12 cellular contexts compared by ENCODE assay signal in the genomic region with DNA sequence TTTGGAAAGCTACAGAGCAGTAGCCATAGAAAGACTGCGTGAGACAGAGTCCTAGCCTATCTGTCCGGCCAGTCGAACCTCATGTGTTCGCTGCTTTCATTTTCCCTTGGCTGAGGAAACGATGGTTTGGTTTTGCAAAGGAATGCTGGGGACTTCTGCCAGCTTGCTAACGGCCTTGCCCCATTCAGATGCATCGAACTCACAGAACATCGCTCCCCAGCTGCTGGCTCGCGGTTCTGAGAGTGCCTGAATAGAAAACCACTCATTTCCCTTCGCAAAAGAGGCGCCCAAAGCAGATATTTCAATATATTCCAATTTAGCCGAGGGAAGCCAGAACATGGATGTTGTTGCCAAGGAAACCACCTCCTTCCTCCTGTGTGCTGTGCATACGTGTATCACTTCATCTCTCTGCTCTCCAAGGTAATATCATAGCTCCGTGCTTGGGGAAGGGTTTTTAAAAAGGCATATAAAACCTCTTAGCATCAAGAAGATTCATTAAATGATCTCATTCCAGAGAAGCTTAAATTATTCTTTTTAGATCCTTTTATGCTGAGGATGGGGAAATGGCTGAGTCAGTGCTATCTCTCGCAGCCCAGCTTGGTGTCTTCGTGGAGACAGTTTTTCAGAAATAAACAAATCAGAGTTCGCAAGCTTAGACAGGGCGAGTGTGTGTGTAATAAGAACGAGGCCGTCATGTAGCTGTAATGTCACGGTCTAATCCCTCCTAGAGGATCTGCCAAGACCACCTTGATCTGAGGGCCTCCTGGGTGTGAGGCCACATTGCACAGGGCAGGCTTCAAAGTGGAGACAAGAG.
DNase-seq lines count a peak whose midpoint lies in the region; ATAC-seq and TF ChIP-seq lines count a peak whose summit lies in the region.
"Had no signal": no experiment of that assay in that cellular context is flagged by ENCODE, and none has a peak within 500 bp of the region (broad histone marks: within the 10 kb centered on the region; RNA-seq: fewer than 3 reads in every experiment).

No MANE protein-coding gene starts in this region.

- no peak for DNase-seq in T-helper 2 cell treated with Interferon-gamma antibody and Interleukin-4, amounts not matched to agents 5 μg/mL and 100 μg/mL, for 36 hours (ENCODE audit: low spot score)
- DNase-seq in T-helper 2 cell: no peak
- DNase-seq in coronary artery (ENCODE audit: low spot score): no peak
- no peak for DNase-seq in vagina (ENCODE audit: extremely low spot score in 2 of 2)
- DNase-seq in endothelial cell (ENCODE audit: low spot score): no peak
- no peak for DNase-seq in activated CD8-positive, alpha-beta T cell treated with anti-CD3 and anti-CD28 coated beads, Interleukin-2, amount 10 ng/mL, durations not matched to agents 7 days and 5 days
- DNase-seq in T-cell: no peak
- DNase-seq: activated B cell treated with CpG ODN at 0.5 μM for 24 hours, glutamatergic neuron had no signal

- H3K4me3 Mint-ChIP-seq in T-helper 2 cell treated with Interferon-gamma antibody and Interleukin-4, amounts not matched to agents 5 μg/mL and 100 μg/mL, for 36 hours: peak overlapping the region; percentile 24
- H3K4me3 Mint-ChIP-seq in endothelial cell (ENCODE audit: unreplicated experiment): no peak overlapping the region
- no peak overlapping the region for H3K4me3 Mint-ChIP-seq in activated CD8-positive, alpha-beta T cell treated with anti-CD3 and anti-CD28 coated beads, Interleukin-2, amount 10 ng/mL, durations not matched to agents 7 days and 5 days
- no peak overlapping the region for H3K4me3 Mint-ChIP-seq in T-cell
- H3K4me3 Mint-ChIP-seq: activated B cell treated with CpG ODN at 0.5 μM for 24 hours, neural progenitor cell had no signal

- H3K27ac ChIP-seq in coronary artery: peak overlapping the region; percentile 25 to 68
- peak overlapping the region; percentile 7 for H3K27ac ChIP-seq in muscle layer of duodenum (ENCODE audit: low read length)
- H3K27ac ChIP-seq in vagina: peak overlapping the region; percentile 66
- H3K27ac ChIP-seq: neural progenitor cell had no signal

- H3K36me3 ChIP-seq in muscle layer of duodenum (ENCODE audit: control insufficient read depth in 1 of 2, insufficient read depth in 2 of 2, low read length in 2 of 2) (no peaks in the 10 kb centered on the region), vagina (no peaks in the 10 kb centered on the region)
- H3K36me3 ChIP-seq: neural progenitor cell had no signal

- no peak for TF ChIP-seq POLR2A in vagina (IDR thresholded peaks at IDR 0.05)

- no peak overlapping the region for H3K27ac Mint-ChIP-seq in T-helper 2 cell treated with Interferon-gamma antibody and Interleukin-4, amounts not matched to agents 5 μg/mL and 100 μg/mL, for 36 hours
- H3K27ac Mint-ChIP-seq in endothelial cell (ENCODE audit: unreplicated experiment) (no peak overlapping the region), T-cell (no peak overlapping the region)
- no peak overlapping the region for H3K27ac Mint-ChIP-seq in activated CD8-positive, alpha-beta T cell treated with anti-CD3 and anti-CD28 coated beads, Interleukin-2, amount 10 ng/mL, durations not matched to agents 7 days and 5 days
- H3K27ac Mint-ChIP-seq: activated B cell treated with CpG ODN at 0.5 μM for 24 hours; activated naive CD4-positive, alpha-beta T cell treated with anti-CD3 and anti-CD28 coated beads, Interleukin-2, amount 50 U/mL, for 72 hours; neural progenitor cell had no signal

- no peaks in the 10 kb centered on the region for H3K36me3 Mint-ChIP-seq in T-helper 2 cell treated with Interferon-gamma antibody and Interleukin-4, amounts not matched to agents 5 μg/mL and 100 μg/mL, for 36 hours (ENCODE audit: low read depth)
- H3K36me3 Mint-ChIP-seq in endothelial cell (ENCODE audit: low read depth, unreplicated experiment): peaks cover 8% of the 10 kb centered on the region
- peaks cover under 1% of the 10 kb centered on the region for H3K36me3 Mint-ChIP-seq in activated CD8-positive, alpha-beta T cell treated with anti-CD3 and anti-CD28 coated beads, Interleukin-2, amount 10 ng/mL, durations not matched to agents 7 days and 5 days (ENCODE audit: low read depth)
- H3K36me3 Mint-ChIP-seq in T-cell: no peaks in the 10 kb centered on the region
- H3K36me3 Mint-ChIP-seq: neural progenitor cell had no signal

- H3K4me1 Mint-ChIP-seq in T-helper 2 cell treated with Interferon-gamma antibody and Interleukin-4, amounts not matched to agents 5 μg/mL and 100 μg/mL, for 36 hours (ENCODE audit: low read depth): peaks cover 36% of the 10 kb centered on the region
- H3K4me1 Mint-ChIP-seq in endothelial cell (ENCODE audit: unreplicated experiment) (peaks cover 8% of the 10 kb centered on the region), T-cell (peaks cover 12 to 22% (median 13%) of the 10 kb centered on the region in 3 donors)
- H3K4me1 Mint-ChIP-seq in activated CD8-positive, alpha-beta T cell treated with anti-CD3 and anti-CD28 coated beads, Interleukin-2, amount 10 ng/mL, durations not matched to agents 7 days and 5 days (ENCODE audit: low read depth): peaks cover 39% of the 10 kb centered on the region

- H3K4me3 ChIP-seq in coronary artery: peak overlapping the region; percentile 63
- peak overlapping the region; percentile 8 to 31 for H3K4me3 ChIP-seq in muscle layer of duodenum (ENCODE audit: low read depth in 1 of 2, low read length in 2 of 2)
- peak overlapping the region; percentile 4 to 27 for H3K4me3 ChIP-seq in vagina
- H3K4me3 ChIP-seq: neural progenitor cell had no signal

- no peaks in the 10 kb centered on the region for H3K4me1 ChIP-seq in muscle layer of duodenum (ENCODE audit: control insufficient read depth in 1 of 2, insufficient read depth in 2 of 2, low read length in 2 of 2)
- no peaks in the 10 kb centered on the region for H3K4me1 ChIP-seq in vagina
- H3K4me1 ChIP-seq: neural progenitor cell had no signal

- intact Hi-C loops in vagina (cut with DNase I): no loop called here

- CTCF ChIA-PET in activated CD8-positive, alpha-beta T cell treated with anti-CD3 and anti-CD28 coated beads, Interleukin-2, amount 10 ng/mL, durations not matched to agents 7 days and 5 days (lab: Charles Lee): interaction anchor here (1.3 kb wide), 1 partner anchor 12 kb away, joined by 3 read pairs; no protein-coding TSS in a partner anchor
- CTCF ChIA-PET in T-cell (lab: Charles Lee): no interaction called here

- H3K27me3 ChIP-seq in muscle layer of duodenum (ENCODE audit: low read depth, low read length) (no peaks in the 10 kb centered on the region), vagina (no peaks in the 10 kb centered on the region)
- H3K27me3 ChIP-seq: neural progenitor cell had no signal

- peaks cover 8% of the 10 kb centered on the region for H3K9me3 Mint-ChIP-seq in T-helper 2 cell treated with Interferon-gamma antibody and Interleukin-4, amounts not matched to agents 5 μg/mL and 100 μg/mL, for 36 hours
- H3K9me3 Mint-ChIP-seq in endothelial cell (ENCODE audit: unreplicated experiment): no peaks in the 10 kb centered on the region
- H3K9me3 Mint-ChIP-seq in activated CD8-positive, alpha-beta T cell treated with anti-CD3 and anti-CD28 coated beads, Interleukin-2, amount 10 ng/mL, durations not matched to agents 7 days and 5 days (ENCODE audit: insufficient read depth): peaks cover 9% of the 10 kb centered on the region
- H3K9me3 Mint-ChIP-seq in T-cell: peaks cover 2 to 4% (median 4%) of the 10 kb centered on the region in 3 donors

- H3K9me3 ChIP-seq in muscle layer of duodenum (ENCODE audit: control insufficient read depth in 1 of 2, low read length in 2 of 2): no peaks in the 10 kb centered on the region
- H3K9me3 ChIP-seq in vagina: no peaks in the 10 kb centered on the region

- no peak for TF ChIP-seq CTCF in coronary artery (IDR thresholded peaks at IDR 0.05)
- TF ChIP-seq CTCF in vagina (IDR thresholded peaks at IDR 0.05): no peak
- no peak for TF ChIP-seq CTCF in endothelial cell (IDR thresholded peaks at IDR 0.05; ENCODE audit: unreplicated experiment)

- peaks cover 3% of the 10 kb centered on the region for H3K27me3 Mint-ChIP-seq in T-helper 2 cell treated with Interferon-gamma antibody and Interleukin-4, amounts not matched to agents 5 μg/mL and 100 μg/mL, for 36 hours (ENCODE audit: low read depth)
- H3K27me3 Mint-ChIP-seq in endothelial cell (ENCODE audit: unreplicated experiment) (no peaks in the 10 kb centered on the region), T-cell (peaks cover 20 to 23% of the 10 kb centered on the region in 2 donors)
- peaks cover 5% of the 10 kb centered on the region for H3K27me3 Mint-ChIP-seq in activated CD8-positive, alpha-beta T cell treated with anti-CD3 and anti-CD28 coated beads, Interleukin-2, amount 10 ng/mL, durations not matched to agents 7 days and 5 days (ENCODE audit: low read depth)

- no peak for ATAC-seq in activated CD8-positive, alpha-beta T cell treated with anti-CD3 and anti-CD28 coated beads, Interleukin-2, amount 10 ng/mL, durations not matched to agents 7 days and 5 days
- no peak for ATAC-seq in T-cell (replicated peaks in 1 of 4)
- ATAC-seq: activated naive CD4-positive, alpha-beta T cell treated with anti-CD3 and anti-CD28 coated beads, Interleukin-2, amount 50 U/mL, for 72 hours had no signal

- POLR2A ChIA-PET in activated CD8-positive, alpha-beta T cell treated with anti-CD3 and anti-CD28 coated beads, Interleukin-2, amount 10 ng/mL, durations not matched to agents 7 days and 5 days (lab: Charles Lee): no interaction called here
- POLR2A ChIA-PET in T-cell (lab: Charles Lee): no interaction called here

Comparison
In these comparisons a context has a peak if more than half of its experiments do, and no peak if none do; other contexts are left out.
1. H3K27ac ChIP-seq: peak in every context shown above with its lines; median percentile 66 in vagina; 46 in coronary artery; 7 in muscle layer of duodenum.